ENCODE assay signal across 10 cellular contexts in genomic region chr17:59623151-59623550, GRCh38. TPM values are rescaled to one million over a fixed set of nuclear protein-coding genes. Genes with fewer than 3 reads are reported as not detected.
DNase-seq lines count a peak whose midpoint lies in the region; ATAC-seq and TF ChIP-seq lines count a peak whose summit lies in the region.
"Had no signal": no experiment of that assay in that cellular context is flagged by ENCODE, and none has a peak within 500 bp of the region (broad histone marks: within the 10 kb centered on the region; RNA-seq: fewer than 3 reads in every experiment).

No MANE protein-coding gene starts in this region.

- H3K27ac Mint-ChIP-seq in glutamatergic neuron (ENCODE audit: unreplicated experiment) = no peak overlapping the region
- H3K27ac Mint-ChIP-seq in stimulated activated memory B cell treated with anti-CD40 and anti-IgM and Interleukin-4, amounts not matched to agents 10 μg/mL and 1 μg/mL and 100 μg/mL, for 72 hours = peak overlapping the region; percentile 75

- ATAC-seq in activated T-cell treated with anti-CD3 and anti-CD28 coated beads, Interleukin-2, amount 50 U/mL, for 4 hours = no peak
- ATAC-seq in stimulated activated memory B cell treated with anti-CD40 and anti-IgM and Interleukin-4, amounts not matched to agents 10 μg/mL and 1 μg/mL and 100 μg/mL, for 72 hours = no peak

- no peaks in the 10 kb centered on the region for H3K9me3 Mint-ChIP-seq in activated T-cell treated with anti-CD3 and anti-CD28 coated beads, Interleukin-2, amount 50 U/mL, for 4 hours
- peaks cover 11% of the 10 kb centered on the region for H3K9me3 Mint-ChIP-seq in glutamatergic neuron (ENCODE audit: unreplicated experiment)
- no peaks in the 10 kb centered on the region for H3K9me3 Mint-ChIP-seq in stimulated activated memory B cell treated with anti-CD40 and anti-IgM and Interleukin-4, amounts not matched to agents 10 μg/mL and 1 μg/mL and 100 μg/mL, for 72 hours

- no peaks in the 10 kb centered on the region for H3K27me3 Mint-ChIP-seq in activated T-cell treated with anti-CD3 and anti-CD28 coated beads, Interleukin-2, amount 50 U/mL, for 4 hours (ENCODE audit: low read depth)
- H3K27me3 Mint-ChIP-seq in glutamatergic neuron (ENCODE audit: unreplicated experiment) = peaks cover 10% of the 10 kb centered on the region
- no peaks in the 10 kb centered on the region for H3K27me3 Mint-ChIP-seq in stimulated activated memory B cell treated with anti-CD40 and anti-IgM and Interleukin-4, amounts not matched to agents 10 μg/mL and 1 μg/mL and 100 μg/mL, for 72 hours

- DNase-seq in activated T-cell treated with anti-CD3 and anti-CD28 coated beads, Interleukin-2, amount 50 U/mL, for 4 hours = no peak
- no peak for DNase-seq in activated T-cell treated with anti-CD3 and anti-CD28 coated beads, Interleukin-2, amount 50 U/mL, for 1 hour
- DNase-seq in glutamatergic neuron (no peak), SIG-M5 treated with dmso at 0.1 percent for 504 hours (lab: John Stamatoyannopoulos, UW; ENCODE audit: unreplicated experiment) (no peak), germinal center (ENCODE audit: low spot score) (no peak)
- no peak for DNase-seq in effector CD4-positive, alpha-beta T cell
- DNase-seq: activated CD4-positive, alpha-beta T cell treated with anti-CD3 and anti-CD28 coated beads, Interleukin-2, amount 50 U/mL, for 1 hour; C1 segment of cervical spinal cord had no signal

- TF ChIP-seq CTCF in WI38 (IDR thresholded peaks at IDR 0.05; ENCODE audit: low read depth, low read length) = no peak
- TF ChIP-seq CTCF in glutamatergic neuron (IDR thresholded peaks at IDR 0.05; ENCODE audit: partially characterized antibody, unreplicated experiment) = no peak

- H3K4me3 ChIP-seq in WI38 (ENCODE audit: low read depth, low read length) = peak overlapping the region; percentile 96

- peaks cover 13% of the 10 kb centered on the region for H3K36me3 Mint-ChIP-seq in activated T-cell treated with anti-CD3 and anti-CD28 coated beads, Interleukin-2, amount 50 U/mL, for 4 hours (ENCODE audit: insufficient read depth)
- no peaks in the 10 kb centered on the region for H3K36me3 Mint-ChIP-seq in glutamatergic neuron (ENCODE audit: unreplicated experiment)
- H3K36me3 Mint-ChIP-seq in stimulated activated memory B cell treated with anti-CD40 and anti-IgM and Interleukin-4, amounts not matched to agents 10 μg/mL and 1 μg/mL and 100 μg/mL, for 72 hours = peaks cover 5% of the 10 kb centered on the region

- peak overlapping the region; percentile 95 for H3K4me3 Mint-ChIP-seq in activated T-cell treated with anti-CD3 and anti-CD28 coated beads, Interleukin-2, amount 50 U/mL, for 4 hours
- peak overlapping the region; percentile 77 for H3K4me3 Mint-ChIP-seq in glutamatergic neuron (ENCODE audit: unreplicated experiment)
- peak overlapping the region; percentile 68 for H3K4me3 Mint-ChIP-seq in stimulated activated memory B cell treated with anti-CD40 and anti-IgM and Interleukin-4, amounts not matched to agents 10 μg/mL and 1 μg/mL and 100 μg/mL, for 72 hours

- peaks cover 64% of the 10 kb centered on the region for H3K4me1 Mint-ChIP-seq in activated T-cell treated with anti-CD3 and anti-CD28 coated beads, Interleukin-2, amount 50 U/mL, for 4 hours (ENCODE audit: low read depth)
- peaks cover 12% of the 10 kb centered on the region for H3K4me1 Mint-ChIP-seq in glutamatergic neuron (ENCODE audit: low read depth, unreplicated experiment)
- peaks cover 62% of the 10 kb centered on the region for H3K4me1 Mint-ChIP-seq in stimulated activated memory B cell treated with anti-CD40 and anti-IgM and Interleukin-4, amounts not matched to agents 10 μg/mL and 1 μg/mL and 100 μg/mL, for 72 hours

RNA-seq across cellular contexts. Expression of gene CLTC, which starts 3.5 kb away (rescaled TPM):
- 100 to 1,000 TPM; 177 to 195 (median 183) TPM for total RNA-seq in activated T-cell treated with anti-CD3 and anti-CD28 coated beads, Interleukin-2, amount 50 U/mL, for 4 hours
- total RNA-seq in glutamatergic neuron (ENCODE audit: unreplicated experiment) = 253 TPM

RNA-seq across cellular contexts. Expression of gene DHX40, which starts 57.7 kb away (rescaled TPM):
- total RNA-seq in activated T-cell treated with anti-CD3 and anti-CD28 coated beads, Interleukin-2, amount 50 U/mL, for 4 hours = 10 to 100 TPM; 14.5 to 15.3 (median 15.3) TPM
- 33.7 TPM for total RNA-seq in glutamatergic neuron (ENCODE audit: unreplicated experiment)
